Comparison of ENCODE assay signal across 8 cellular contexts in the genomic region with DNA sequence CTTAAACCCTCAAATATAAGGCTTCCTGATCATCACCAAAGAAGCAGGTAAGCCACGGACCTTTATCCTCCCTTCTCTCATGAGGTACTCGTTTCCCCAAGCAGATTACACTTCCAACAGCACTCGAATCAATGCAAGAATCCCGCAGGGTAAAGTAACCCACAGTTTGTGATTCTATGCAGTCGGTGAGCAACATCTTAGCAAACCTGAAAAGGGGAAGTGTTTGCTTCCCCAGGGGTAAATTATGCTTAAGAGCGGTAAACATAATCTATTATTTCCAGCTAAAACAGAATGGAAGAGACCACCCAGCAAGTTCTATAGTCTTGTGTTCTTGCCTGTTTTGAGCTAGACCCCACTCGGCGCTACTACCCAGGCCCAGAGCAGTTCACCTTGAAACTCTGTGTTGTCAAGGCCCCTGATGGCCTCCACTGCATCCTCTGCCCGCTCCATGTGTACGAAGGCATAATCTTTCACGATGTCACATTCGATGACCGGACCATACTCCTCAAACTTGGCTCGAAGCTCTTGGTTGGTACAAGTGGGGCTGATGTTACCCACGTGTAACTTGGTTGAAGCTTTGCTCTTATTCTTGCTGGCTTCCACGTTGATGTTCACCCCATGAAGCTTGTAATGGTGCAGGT. TPM values are rescaled to one million over a fixed set of nuclear protein-coding genes. Genes with fewer than 3 reads are reported as not detected.
A peak's percentile ranks its signal among the peaks of the same experiment; 100 is the strongest.
DNase-seq lines count a peak whose midpoint lies in the region; ATAC-seq and TF ChIP-seq lines count a peak whose summit lies in the region.
"Had no signal": no experiment of that assay in that cellular context is flagged by ENCODE, and none has a peak within 500 bp of the region (broad histone marks: within the 10 kb centered on the region; RNA-seq: fewer than 3 reads in every experiment).

No MANE protein-coding gene starts in this region.

- CTCF ChIA-PET in Panc1 (lab: Charles Lee), result interaction anchor here (0.6 kb wide), 1 partner anchor 38 kb away, joined by 3 read pairs; the partner anchor contains the start of gene RBM4

- peaks cover 20% of the 10 kb centered on the region for H3K4me1 ChIP-seq in Panc1 (ENCODE audit: control insufficient read depth, insufficient read depth, low read length)

- H3K9me3 ChIP-seq in Panc1 (ENCODE audit: control insufficient read depth, insufficient read depth, low read depth, low read length), result no peaks in the 10 kb centered on the region

- DNase-seq in HFF-Myc (ENCODE audit: extremely low read depth, low read depth) (no peak), Panc1 (ENCODE audit: low read depth, low spot score) (no peak), epithelial cell of esophagus (ENCODE audit: low read depth) (no peak), skeletal muscle cell (ENCODE audit: low read depth) (no peak), NCI-H1105 (lab: John Stamatoyannopoulos, UW) (no peak)
- DNase-seq: NCI-H524 treated with DMSO at 0.1 percent for 48 hours had no signal

- H3K27ac ChIP-seq in Panc1 (ENCODE audit: low read length), result peak overlapping the region; percentile 91; the same call in 1 of the 2 replicates

- in situ Hi-C loops in Panc1 (cut with HindIII; ENCODE audit: low pct_unique_long_range_greater_than_20kb, low sequenced_read_pairs), result loop anchor here (5.0 kb wide), 1 partner anchor 54 kb away; no protein-coding TSS in a partner anchor

- intact Hi-C loops in Panc1 (cut with micrococcal nuclease; ENCODE audit: unreplicated experiment), result loop anchor here (10.0 kb wide), 1 partner anchor 102 kb away; no protein-coding TSS in a partner anchor

- no peaks in the 10 kb centered on the region for H3K27me3 ChIP-seq in Panc1 (ENCODE audit: control insufficient read depth, insufficient read depth, low read length)

- H3K36me3 ChIP-seq in Panc1 (ENCODE audit: control insufficient read depth, insufficient read depth, low read length), result peaks cover 5% of the 10 kb centered on the region; the same call in 1 of the 2 replicates

- BruUV-seq in Panc1 (replicated peaks; lab: Mats Ljungman, UMichigan), result no TSS peak

- no peak for ATAC-seq in Panc1
- ATAC-seq in GM18505 (IDR thresholded peaks at IDR 0.05; ENCODE audit: unreplicated experiment), result no peak
- ATAC-seq in HG03095 (IDR thresholded peaks at IDR 0.05; ENCODE audit: unreplicated experiment), result no peak

- H3K4me3 ChIP-seq in HFF-Myc (replicated peaks; ENCODE audit: low read depth, low read length) (peak overlapping the region; percentile 58), Panc1 (ENCODE audit: low read depth in 2 of 2, low read length in 2 of 2) (peak overlapping the region; percentile 64 to 92), epithelial cell of esophagus (ENCODE audit: low read length) (peak overlapping the region; percentile 11), skeletal muscle cell (ENCODE audit: low read depth, low read length) (peak overlapping the region; percentile 57)

- POLR2A ChIA-PET in Panc1 (lab: Charles Lee), result interaction anchor here (0.7 kb wide), 1 partner anchor 627 kb away, joined by 3 read pairs; no protein-coding TSS in a partner anchor

- TF ChIP-seq POLR2A in GM18505 (IDR thresholded peaks at IDR 0.05; ENCODE audit: borderline replicate concordance, extremely low read depth, insufficient read depth, insufficient read length), result no peak

- no peak for TF ChIP-seq CTCF in HFF-Myc (IDR thresholded peaks at IDR 0.05; ENCODE audit: low read depth, low read length, missing control alignments)
- TF ChIP-seq CTCF in Panc1 (IDR thresholded peaks at IDR 0.05), result no peak
- TF ChIP-seq CTCF in epithelial cell of esophagus (IDR thresholded peaks at IDR 0.05; ENCODE audit: insufficient read depth, low read depth, low read length, missing control alignments), result no peak

RNA-seq across cellular contexts. Expression of gene RBM4B, which starts 1.3 kb away (rescaled TPM):
- 33.6 TPM for total RNA-seq in Panc1 (2021; ENCODE audit: unreplicated experiment)
- polyA plus RNA-seq in Panc1 (2012; ENCODE audit: insufficient read length), result 29.5 TPM

RNA-seq across cellular contexts. Expression of gene RBM4, which starts 37.9 kb away (rescaled TPM):
- total RNA-seq in Panc1 (2021; ENCODE audit: unreplicated experiment), result 195 TPM
- polyA plus RNA-seq in Panc1 (2012; ENCODE audit: insufficient read length), result 186 TPM

RNA-seq across cellular contexts. Expression of gene SPTBN2, which starts 52.6 kb away (rescaled TPM):
- 7.3 TPM for total RNA-seq in Panc1 (2021; ENCODE audit: unreplicated experiment)
- 7.8 TPM for polyA plus RNA-seq in Panc1 (2012; ENCODE audit: insufficient read length)

RNA-seq across cellular contexts. Expression of gene RBM14, which starts 60.0 kb away (rescaled TPM):
- total RNA-seq in Panc1 (2021; ENCODE audit: unreplicated experiment), result 93.9 TPM
- 62.5 TPM for polyA plus RNA-seq in Panc1 (2012; ENCODE audit: insufficient read length)

Comparison
In these comparisons a context has a peak if more than half of its experiments do, and no peak if none do; other contexts are left out.
1. H3K4me3 ChIP-seq: peak in every context shown above with its lines; median percentile 78 in Panc1; 58 in HFF-Myc; 57 in skeletal muscle cell; 11 in epithelial cell of esophagus.